ENCODE assay signal across 10 cellular contexts in genomic region chr5:14146725-14147124, GRCh38. TPM values are rescaled to one million over a fixed set of nuclear protein-coding genes. Genes with fewer than 3 reads are reported as not detected.
DNase-seq lines count a peak whose midpoint lies in the region; TF ChIP-seq lines count a peak whose summit lies in the region.
"Had no signal": no experiment of that assay in that cellular context is flagged by ENCODE, and none has a peak within 500 bp of the region (broad histone marks: within the 10 kb centered on the region; RNA-seq: fewer than 3 reads in every experiment).

No MANE protein-coding gene starts in this region.

- TF ChIP-seq POLR2A in testis (IDR thresholded peaks at IDR 0.05): no peak

- H3K9me3 ChIP-seq in ascending aorta: no peaks in the 10 kb centered on the region
- H3K9me3 ChIP-seq in testis: no peaks in the 10 kb centered on the region

- POLR2A ChIA-PET in HEK293T (lab: Yijun Ruan, JAX): interaction anchor here (1.2 to 1.3 kb wide), 3 partner anchors 10 to 124 kb away, joined by 3 to 5 read pairs (median 3); no protein-coding TSS in a partner anchor

- no peak for TF ChIP-seq CTCF in ascending aorta (IDR thresholded peaks at IDR 0.05)
- TF ChIP-seq CTCF in kidney epithelial cell (IDR thresholded peaks at IDR 0.05; ENCODE audit: insufficient read depth, low read length, poor library complexity, severe bottlenecking): no peak
- TF ChIP-seq CTCF in testis (IDR thresholded peaks at IDR 0.05): no peak

- peak in 2 of 3 experiments; percentile 36 to 78 for DNase-seq in NCI-H1417 (lab: John Stamatoyannopoulos, UW)
- DNase-seq in NCI-H1417 treated with DMSO at 0.1 percent for 48 hours (lab: John Stamatoyannopoulos, UW): no peak
- no peak for DNase-seq in ascending aorta (ENCODE audit: low spot score in 2 of 2)
- DNase-seq in kidney epithelial cell (ENCODE audit: low read depth): no peak
- DNase-seq in testis: no peak
- no peak for DNase-seq in activated gamma-delta T cell (lab: John Stamatoyannopoulos, UW)
- DNase-seq in activated CD4-positive, CD25-positive, alpha-beta regulatory T cell (lab: John Stamatoyannopoulos, UW): no peak
- no peak for DNase-seq in HEK293T (ENCODE audit: extremely low spot score)
- DNase-seq: dorsolateral prefrontal cortex, left colon had no signal

- CTCF ChIA-PET in HEK293T (lab: Yijun Ruan, JAX): no interaction called here

- H3K27me3 ChIP-seq in ascending aorta (no peaks in the 10 kb centered on the region), kidney epithelial cell (ENCODE audit: control insufficient read depth, insufficient read depth, low read length) (no peaks in the 10 kb centered on the region), testis (no peaks in the 10 kb centered on the region)
- H3K27me3 ChIP-seq: dorsolateral prefrontal cortex had no signal

- H3K27ac ChIP-seq in ascending aorta (peak overlapping the region; percentile 93 to 98), testis (peak overlapping the region; percentile 6 to 96)

- intact Hi-C loops in ascending aorta (cut with DNase I) (loop anchor here (10.0 kb wide), 2 partner anchors 298 to 438 kb away; partner anchors contain the start of gene OTULINL), testis (cut with DNase I; ENCODE audit: low total_unique reads) (loop anchor here (10.0 kb wide), 1 partner anchor 118 kb away; no protein-coding TSS in a partner anchor)

- H3K4me1 ChIP-seq in ascending aorta: peaks cover 4 to 54% of the 10 kb centered on the region in 2 donors
- H3K4me1 ChIP-seq in testis: peaks cover 28% of the 10 kb centered on the region

- H3K36me3 ChIP-seq in ascending aorta (no peaks in the 10 kb centered on the region), kidney epithelial cell (ENCODE audit: control insufficient read depth, insufficient read depth, low read length) (no peaks in the 10 kb centered on the region), testis (ENCODE audit: low read depth, missing control alignments) (no peaks in the 10 kb centered on the region)

- H3K4me3 ChIP-seq in ascending aorta: peak overlapping the region; percentile 92 to 97
- H3K4me3 ChIP-seq in kidney epithelial cell (ENCODE audit: low read depth, low read length): peak overlapping the region; percentile 98
- no peak overlapping the region for H3K4me3 ChIP-seq in testis

- 69 to 70% methylated on average over 3 of the region's 3 CpGs for WGBS in testis, 2 donors

TF ChIP-seq in HEK293T, 16 proteins besides CTCF, POLR2A, EP300 and RAD21:
- TF ChIP-seq FOXM1 (IDR thresholded peaks at IDR 0.05; ENCODE audit: borderline replicate concordance): no peak

RNA-seq across cellular contexts. Expression of gene TRIO, which starts 3.6 kb away (rescaled TPM):
- 262 TPM for total RNA-seq in ascending aorta
- 174 and 196 TPM in 2 replicates for total RNA-seq in kidney epithelial cell
- total RNA-seq in testis: 100 to 1,000 TPM; 249 to 295 TPM
- 47.2 TPM for polyA plus RNA-seq in testis (ENCODE audit: insufficient read depth, low read depth, low replicate concordance)

Comparison
In these comparisons a context has a peak if more than half of its experiments do, and no peak if none do; other contexts are left out.
1. DNase-seq: peak in NCI-H1417 (2 of 3); none in NCI-H1417 treated with DMSO at 0.1 percent for 48 hours (single experiment), ascending aorta (0 of 2), kidney epithelial cell (single experiment), testis (single experiment), activated gamma-delta T cell (single experiment), activated CD4-positive, CD25-positive, alpha-beta regulatory T cell (0 of 4) and HEK293T (single experiment).
2. H3K4me3 ChIP-seq: peak in ascending aorta (2 of 2) and kidney epithelial cell (single experiment); none in testis (0 of 2).